Comparison of ENCODE assay signal across 8 cellular contexts in genomic region chr11:826836-827145, GRCh38. TPM values are rescaled to one million over a fixed set of nuclear protein-coding genes. Genes with fewer than 3 reads are reported as not detected.
DNase-seq lines count a peak whose midpoint lies in the region; ATAC-seq, FAIRE-seq and TF ChIP-seq lines count a peak whose summit lies in the region.

No MANE protein-coding gene starts in this region.

- H3K27me3 Mint-ChIP-seq in natural killer cell treated with Interleukin-12 subunit alpha and Interleukin-12 subunit beta and Interleukin-15 and Interleukin-18, amount 100 ng/mL, for 72 hours = peaks cover 0 to 17% of the 10 kb centered on the region in 2 donors

- H3K9me3 Mint-ChIP-seq in natural killer cell treated with Interleukin-12 subunit alpha and Interleukin-12 subunit beta and Interleukin-15 and Interleukin-18, amount 100 ng/mL, for 72 hours = no peaks in the 10 kb centered on the region

- no peak overlapping the region for H3K27ac Mint-ChIP-seq in natural killer cell treated with Interleukin-12 subunit alpha and Interleukin-12 subunit beta and Interleukin-15 and Interleukin-18, amount 100 ng/mL, for 72 hours

- peak; percentile 3 for ATAC-seq in HG03135 (IDR thresholded peaks at IDR 0.05; ENCODE audit: unreplicated experiment)
- no peak for ATAC-seq in natural killer cell treated with Interleukin-12 subunit alpha and Interleukin-12 subunit beta and Interleukin-15 and Interleukin-18, amount 100 ng/mL, for 72 hours
- no peak for ATAC-seq in HG03025 (IDR thresholded peaks at IDR 0.05; ENCODE audit: low FRiP score, unreplicated experiment)

- H3K36me3 Mint-ChIP-seq in natural killer cell treated with Interleukin-12 subunit alpha and Interleukin-12 subunit beta and Interleukin-15 and Interleukin-18, amount 100 ng/mL, for 72 hours = no peaks in the 10 kb centered on the region

- peak overlapping the region; percentile 61 for H3K4me3 Mint-ChIP-seq in natural killer cell treated with Interleukin-12 subunit alpha and Interleukin-12 subunit beta and Interleukin-15 and Interleukin-18, amount 100 ng/mL, for 72 hours

- H3K4me3 ChIP-seq in bronchial epithelial cell (ENCODE audit: low read depth, low read length) = peak overlapping the region; percentile 29

- DNase-seq in bronchial epithelial cell (ENCODE audit: low read depth) (no peak), putamen (ENCODE audit: low spot score) (no peak), KG1 (lab: John Stamatoyannopoulos, UW) (no peak), NCI-H1105 (lab: John Stamatoyannopoulos, UW) (no peak)
- DNase-seq in natural killer cell treated with Interleukin-12 subunit alpha and Interleukin-12 subunit beta and Interleukin-15 and Interleukin-18, amount 100 ng/mL, for 72 hours (ENCODE audit: low spot score) = no peak

- peaks cover 10 to 20% of the 10 kb centered on the region in 2 donors for H3K4me1 Mint-ChIP-seq in natural killer cell treated with Interleukin-12 subunit alpha and Interleukin-12 subunit beta and Interleukin-15 and Interleukin-18, amount 100 ng/mL, for 72 hours (ENCODE audit: low read depth in 2 of 2)

- H3K36me3 ChIP-seq in bronchial epithelial cell (ENCODE audit: control insufficient read depth, insufficient read depth, low read length) = peaks cover 16% of the 10 kb centered on the region

- TF ChIP-seq CTCF in C4-2B (conservative IDR thresholded peaks at IDR 0.05) = no peak
- no peak for TF ChIP-seq CTCF in bronchial epithelial cell (IDR thresholded peaks at IDR 0.05; ENCODE audit: insufficient read depth, low read length, severe bottlenecking)

- peak overlapping the region; percentile 98 for H3K27ac ChIP-seq in C4-2B

- FAIRE-seq in bronchial epithelial cell (lab: Jason Lieb, UNC) = no peak

- H3K27me3 ChIP-seq in bronchial epithelial cell (ENCODE audit: control insufficient read depth, insufficient read depth, low read length) = peaks cover 2% of the 10 kb centered on the region

RNA-seq across cellular contexts. Expression of gene CRACR2B, which starts 0.9 kb away (rescaled TPM):
- total RNA-seq in bronchial epithelial cell = 0.51 and 0.53 TPM in 2 replicates
- total RNA-seq in natural killer cell treated with Interleukin-12 subunit alpha and Interleukin-12 subunit beta and Interleukin-15 and Interleukin-18, amount 100 ng/mL, for 72 hours = 1 to 10 TPM; 2.6 to 2.9 TPM

RNA-seq across cellular contexts. Expression of gene CD151, which starts 6.0 kb away (rescaled TPM):
- total RNA-seq in bronchial epithelial cell = 321 and 324 TPM in 2 replicates
- total RNA-seq in natural killer cell treated with Interleukin-12 subunit alpha and Interleukin-12 subunit beta and Interleukin-15 and Interleukin-18, amount 100 ng/mL, for 72 hours = 10 to 100 TPM; 45.0 to 72.0 TPM

RNA-seq across cellular contexts. Expression of gene PNPLA2, which starts 8.1 kb away (rescaled TPM):
- 9.0 and 15.6 TPM in 2 replicates for total RNA-seq in bronchial epithelial cell
- 10 to 100 TPM; 69.0 to 95.0 TPM for total RNA-seq in natural killer cell treated with Interleukin-12 subunit alpha and Interleukin-12 subunit beta and Interleukin-15 and Interleukin-18, amount 100 ng/mL, for 72 hours

RNA-seq across cellular contexts. Expression of gene POLR2L, which starts 15.5 kb away (rescaled TPM):
- total RNA-seq in bronchial epithelial cell = 8.7 and 51.6 TPM in 2 replicates
- total RNA-seq in natural killer cell treated with Interleukin-12 subunit alpha and Interleukin-12 subunit beta and Interleukin-15 and Interleukin-18, amount 100 ng/mL, for 72 hours = 10 to 100 TPM; 97.4 to 97.8 TPM

RNA-seq across cellular contexts. Expression of gene TSPAN4, which starts 15.9 kb away (rescaled TPM):
- 50.8 and 71.6 TPM in 2 replicates for total RNA-seq in bronchial epithelial cell
- 10 to 100 TPM; 17.4 to 31.4 TPM for total RNA-seq in natural killer cell treated with Interleukin-12 subunit alpha and Interleukin-12 subunit beta and Interleukin-15 and Interleukin-18, amount 100 ng/mL, for 72 hours
